Comparison of ENCODE assay signal across 2 cellular contexts in the genomic region with DNA sequence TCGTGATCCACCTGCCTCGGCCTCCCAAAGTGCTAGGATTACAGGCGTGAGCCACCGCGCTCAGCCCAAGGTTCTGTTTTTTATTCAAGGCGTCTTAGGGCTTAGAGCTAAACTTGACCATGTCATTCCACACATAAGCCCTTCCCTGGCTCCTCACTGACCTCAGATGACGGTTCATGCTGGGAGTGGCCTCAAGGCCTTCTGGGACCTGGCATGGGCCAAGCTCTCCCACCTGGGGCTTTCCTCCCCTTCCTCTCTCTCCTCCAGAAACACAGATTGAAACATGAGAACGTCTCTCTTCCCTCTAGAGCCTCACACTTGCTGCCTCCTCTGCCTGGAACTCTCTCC.
TF ChIP-seq lines count a peak whose summit lies in the region.

No MANE protein-coding gene starts in this region.

TF ChIP-seq in HCT116, 20 proteins besides CTCF, POLR2A, EP300 and RAD21 (continued from another document):
- no peak for TF ChIP-seq ZBTB33 (IDR thresholded peaks at IDR 0.05; ENCODE audit: extremely low read depth, insufficient replicate concordance, low read length)
- no peak for TF ChIP-seq CBX3 (IDR thresholded peaks at IDR 0.05; ENCODE audit: low read depth)
- no peak for TF ChIP-seq EGR1 (IDR thresholded peaks at IDR 0.05; ENCODE audit: low read depth)
- no peak for TF ChIP-seq SIN3A (IDR thresholded peaks at IDR 0.05; ENCODE audit: low read depth)
- no peak for TF ChIP-seq EZH2phosphoT487 (IDR thresholded peaks at IDR 0.05; ENCODE audit: borderline replicate concordance)
- no peak for TF ChIP-seq TCF7L2 (IDR thresholded peaks at IDR 0.05; ENCODE audit: borderline replicate concordance, extremely low read depth, insufficient read depth, insufficient read length)
- TF ChIP-seq YY1 (IDR thresholded peaks at IDR 0.05; ENCODE audit: extremely low read depth, insufficient replicate concordance, low read depth, low read length): no peak
- TF ChIP-seq, protein P1, sequence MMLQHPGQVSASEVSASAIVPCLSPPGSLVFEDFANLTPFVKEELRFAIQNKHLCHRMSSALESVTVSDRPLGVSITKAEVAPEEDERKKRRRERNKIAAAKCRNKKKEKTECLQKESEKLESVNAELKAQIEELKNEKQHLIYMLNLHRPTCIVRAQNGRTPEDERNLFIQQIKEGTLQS (IDR thresholded peaks at IDR 0.05): no peak
- TF ChIP-seq ZFX (IDR thresholded peaks at IDR 0.05): no peak

TF ChIP-seq in WTC11, 78 proteins besides CTCF, POLR2A, EP300 and RAD21 (continued from another document):
- TF ChIP-seq ZNF219 (CRISPR knock-in tag; IDR thresholded peaks at IDR 0.05; ENCODE audit: borderline replicate concordance) (no peak), SP1 (CRISPR knock-in tag; conservative IDR thresholded peaks at IDR 0.05) (no peak), RORB (CRISPR knock-in tag; IDR thresholded peaks at IDR 0.05) (no peak), FOXJ3 (CRISPR knock-in tag; IDR thresholded peaks at IDR 0.05; ENCODE audit: borderline replicate concordance) (no peak), RELA (CRISPR knock-in tag; IDR thresholded peaks at IDR 0.05; ENCODE audit: borderline replicate concordance) (no peak), ZNF263 (CRISPR knock-in tag; IDR thresholded peaks at IDR 0.05; ENCODE audit: low read depth) (no peak), NR3C1 (CRISPR knock-in tag; conservative IDR thresholded peaks at IDR 0.05; ENCODE audit: low read depth) (no peak)
- TF ChIP-seq, protein P2, sequence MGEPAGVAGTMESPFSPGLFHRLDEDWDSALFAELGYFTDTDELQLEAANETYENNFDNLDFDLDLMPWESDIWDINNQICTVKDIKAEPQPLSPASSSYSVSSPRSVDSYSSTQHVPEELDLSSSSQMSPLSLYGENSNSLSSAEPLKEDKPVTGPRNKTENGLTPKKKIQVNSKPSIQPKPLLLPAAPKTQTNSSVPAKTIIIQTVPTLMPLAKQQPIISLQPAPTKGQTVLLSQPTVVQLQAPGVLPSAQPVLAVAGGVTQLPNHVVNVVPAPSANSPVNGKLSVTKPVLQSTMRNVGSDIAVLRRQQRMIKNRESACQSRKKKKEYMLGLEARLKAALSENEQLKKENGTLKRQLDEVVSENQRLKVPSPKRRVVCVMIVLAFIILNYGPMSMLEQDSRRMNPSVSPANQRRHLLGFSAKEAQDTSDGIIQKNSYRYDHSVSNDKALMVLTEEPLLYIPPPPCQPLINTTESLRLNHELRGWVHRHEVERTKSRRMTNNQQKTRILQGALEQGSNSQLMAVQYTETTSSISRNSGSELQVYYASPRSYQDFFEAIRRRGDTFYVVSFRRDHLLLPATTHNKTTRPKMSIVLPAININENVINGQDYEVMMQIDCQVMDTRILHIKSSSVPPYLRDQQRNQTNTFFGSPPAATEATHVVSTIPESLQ (CRISPR knock-in tag; IDR thresholded peaks at IDR 0.05): no peak
